In the genomic region with DNA sequence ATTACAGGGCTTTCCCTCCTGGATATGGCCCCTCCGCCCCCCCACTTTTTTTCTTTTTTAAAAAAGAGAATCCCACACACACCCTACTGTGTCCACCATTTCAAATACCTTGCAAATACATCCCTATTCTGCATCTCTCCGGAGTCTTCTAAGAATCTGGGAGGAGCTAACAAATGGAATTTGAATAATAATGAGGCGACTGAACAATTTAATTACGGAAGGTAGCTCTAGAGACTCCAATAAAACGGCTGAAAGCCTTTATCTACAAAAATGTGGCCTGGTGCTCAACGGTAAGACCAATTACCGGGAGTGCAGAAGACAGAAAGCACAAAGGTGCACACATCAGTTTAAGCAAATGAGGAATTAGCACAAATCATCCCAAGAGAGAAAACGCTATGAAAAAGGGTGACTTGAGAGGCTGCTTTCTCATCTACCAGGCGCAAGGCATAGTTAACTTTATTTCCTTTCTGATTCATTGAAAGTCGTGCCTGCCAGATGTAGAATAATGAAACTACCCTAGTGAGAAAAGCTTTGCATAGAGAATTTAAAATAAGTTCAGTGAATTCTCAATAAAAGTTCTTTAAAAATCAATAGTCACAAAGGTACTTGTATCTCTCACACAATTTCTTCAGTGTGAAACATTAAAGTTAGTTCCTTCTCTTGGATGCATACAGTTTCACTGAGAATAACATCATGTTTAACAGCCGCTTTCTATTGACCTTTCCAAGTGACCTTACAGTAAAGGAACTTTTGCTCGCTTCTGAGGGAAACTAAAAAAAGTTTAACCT, we compare ENCODE assay signal across 8 cellular contexts. TPM values are rescaled to one million over a fixed set of nuclear protein-coding genes. Genes with fewer than 3 reads are reported as not detected.
A peak's percentile ranks its signal among the peaks of the same experiment; 100 is the strongest.
DNase-seq lines count a peak whose midpoint lies in the region; ATAC-seq and TF ChIP-seq lines count a peak whose summit lies in the region.

No MANE protein-coding gene starts in this region.

- H3K27ac ChIP-seq in layer of hippocampus (ENCODE audit: low read depth, low read length): peak overlapping the region; percentile 83
- peak overlapping the region in 3 of 4 donors; percentile 43 to 79 (median 48) for H3K27ac ChIP-seq in transverse colon

- H3K9me3 Mint-ChIP-seq in activated naive CD4-positive, alpha-beta T cell treated with anti-CD3 and anti-CD28 coated beads, Interleukin-2, amount 10 ng/mL, durations not matched to agents 7 days and 5 days: no peaks in the 10 kb centered on the region
- no peaks in the 10 kb centered on the region for H3K9me3 Mint-ChIP-seq in activated B cell treated with CpG ODN at 0.5 μM for 24 hours

- peak overlapping the region; percentile 69 for H3K27ac Mint-ChIP-seq in activated naive CD4-positive, alpha-beta T cell treated with anti-CD3 and anti-CD28 coated beads, Interleukin-2, amount 10 ng/mL, durations not matched to agents 7 days and 5 days
- H3K27ac Mint-ChIP-seq in activated B cell treated with CpG ODN at 0.5 μM for 24 hours: no peak overlapping the region

- peak overlapping the region; percentile 76 for H3K4me3 Mint-ChIP-seq in activated naive CD4-positive, alpha-beta T cell treated with anti-CD3 and anti-CD28 coated beads, Interleukin-2, amount 10 ng/mL, durations not matched to agents 7 days and 5 days
- peak overlapping the region; percentile 85 for H3K4me3 Mint-ChIP-seq in activated B cell treated with CpG ODN at 0.5 μM for 24 hours

- POLR2A ChIA-PET in activated B cell treated with CpG ODN at 0.5 μM for 24 hours (lab: Charles Lee): interaction anchor here (1.2 to 3.0 kb wide), 4 partner anchors 9 to 447 kb away, joined by 3 to 16 read pairs (median 6); partner anchors contain the start of genes LYRM2, PNRC1 and RNGTT

- no peaks in the 10 kb centered on the region for H3K36me3 ChIP-seq in transverse colon

- peak overlapping the region in 2 of 4 donors; percentile 73 to 80 for H3K4me3 ChIP-seq in transverse colon

- in situ Hi-C loops in transverse colon (cut with MboI; ENCODE audit: low pct_ligation_motif_present in 1 of 4, low pct_unique_long_range_greater_than_20kb in 1 of 4, low sequenced_read_pairs in 3 of 4): no loop called here

- H3K27me3 Mint-ChIP-seq in activated naive CD4-positive, alpha-beta T cell treated with anti-CD3 and anti-CD28 coated beads, Interleukin-2, amount 10 ng/mL, durations not matched to agents 7 days and 5 days: peaks cover 67% of the 10 kb centered on the region
- peaks cover 12% of the 10 kb centered on the region for H3K27me3 Mint-ChIP-seq in activated B cell treated with CpG ODN at 0.5 μM for 24 hours

- H3K9me3 ChIP-seq in transverse colon: no peaks in the 10 kb centered on the region

- WGBS in transverse colon (ENCODE audit: low coverage in 1 of 2), 2 donors: 56 to 69% methylated on average over 11 to 12 of the region's 12 CpGs

- peaks cover 8 to 25% (median 18%) of the 10 kb centered on the region in 4 donors for H3K4me1 ChIP-seq in transverse colon

- no peak for TF ChIP-seq POLR2A in transverse colon (IDR thresholded peaks at IDR 0.05)

- no peak for TF ChIP-seq EP300 in transverse colon (IDR thresholded peaks at IDR 0.05; ENCODE audit: low read depth)

- CTCF ChIA-PET in activated naive CD4-positive, alpha-beta T cell treated with anti-CD3 and anti-CD28 coated beads, Interleukin-2, amount 10 ng/mL, durations not matched to agents 7 days and 5 days (lab: Charles Lee): interaction anchor here (0.9 to 3.7 kb wide), 3 partner anchors 34 to 199 kb away, joined by 3 to 16 read pairs (median 4); no protein-coding TSS in a partner anchor
- CTCF ChIA-PET in activated B cell treated with CpG ODN at 0.5 μM for 24 hours (lab: Charles Lee): interaction anchor here (3.7 kb wide), 1 partner anchor 38 kb away, joined by 17 read pairs; no protein-coding TSS in a partner anchor

- peaks cover 2% of the 10 kb centered on the region for H3K36me3 Mint-ChIP-seq in activated naive CD4-positive, alpha-beta T cell treated with anti-CD3 and anti-CD28 coated beads, Interleukin-2, amount 10 ng/mL, durations not matched to agents 7 days and 5 days
- peaks cover 2% of the 10 kb centered on the region for H3K36me3 Mint-ChIP-seq in activated B cell treated with CpG ODN at 0.5 μM for 24 hours (ENCODE audit: low read depth)

- H3K27me3 ChIP-seq in layer of hippocampus (ENCODE audit: control insufficient read depth, insufficient read depth, low read length) (no peaks in the 10 kb centered on the region), transverse colon (peaks cover 48% of the 10 kb centered on the region)

- peaks cover 27% of the 10 kb centered on the region for H3K4me1 Mint-ChIP-seq in activated naive CD4-positive, alpha-beta T cell treated with anti-CD3 and anti-CD28 coated beads, Interleukin-2, amount 10 ng/mL, durations not matched to agents 7 days and 5 days
- peaks cover 21% of the 10 kb centered on the region for H3K4me1 Mint-ChIP-seq in activated B cell treated with CpG ODN at 0.5 μM for 24 hours

- DNase-seq in activated naive CD4-positive, alpha-beta T cell treated with anti-CD3 and anti-CD28 coated beads, Interleukin-2, amount 10 ng/mL, durations not matched to agents 7 days and 5 days: no peak
- DNase-seq in activated naive CD4-positive, alpha-beta T cell treated with Interleukin-2 at 50 U/mL for 16 hours: no peak
- DNase-seq in activated B cell treated with CpG ODN at 0.5 μM for 24 hours (no peak), transverse colon (no peak), globus pallidus (ENCODE audit: low spot score) (no peak)

- TF ChIP-seq CTCF in activated B cell treated with CpG ODN at 0.5 μM for 24 hours (IDR thresholded peaks at IDR 0.05) (no peak), transverse colon (IDR thresholded peaks at IDR 0.05) (no peak)

- no peak for ATAC-seq in activated B cell treated with CpG ODN at 0.5 μM for 24 hours (ENCODE audit: low read depth)
- no peak for ATAC-seq in GM19452 (IDR thresholded peaks at IDR 0.05; ENCODE audit: unreplicated experiment)
- ATAC-seq in HG03342 (IDR thresholded peaks at IDR 0.05; ENCODE audit: unreplicated experiment): no peak

- intact Hi-C loops in activated B cell treated with CpG ODN at 0.5 μM for 24 hours (cut with micrococcal nuclease) (loop anchor here (1.0 to 10.0 kb wide), 7 partner anchors 18 to 1174 kb away; partner anchors contain the start of genes ANKRD6, CASP8AP2, MAP3K7 and PM20D2), transverse colon (cut with DNase I; ENCODE audit: low total_unique reads) (no loop called here)

RNA-seq across cellular contexts. Expression of gene RRAGD, which starts 1.6 kb away (rescaled TPM):
- total RNA-seq in activated B cell treated with CpG ODN at 0.5 μM for 24 hours (5.4 and 5.6 TPM in 2 replicates), transverse colon (1 to 10 TPM in 3 of 4 donors, under 1 TPM in 1; 0.80 to 7.0 (median 2.2) TPM)

RNA-seq across cellular contexts. Expression of gene ANKRD6, which starts 22.5 kb away (rescaled TPM):
- total RNA-seq in activated B cell treated with CpG ODN at 0.5 μM for 24 hours: 6.6 and 9.6 TPM in 2 replicates
- total RNA-seq in transverse colon: 1 to 10 TPM; 2.7 to 9.4 (median 6.6) TPM

RNA-seq across cellular contexts. Expression of gene UBE2J1, which starts 57.9 kb away (rescaled TPM):
- total RNA-seq in activated B cell treated with CpG ODN at 0.5 μM for 24 hours (32.3 and 32.8 TPM in 2 replicates), transverse colon (10 to 100 TPM; 27.3 to 52.9 (median 38.2) TPM)
